8 cellular contexts compared by ENCODE assay signal in genomic region chr10:48551796-48552591, GRCh38. TPM values are rescaled to one million over a fixed set of nuclear protein-coding genes. Genes with fewer than 3 reads are reported as not detected.
DNase-seq lines count a peak whose midpoint lies in the region; ATAC-seq and TF ChIP-seq lines count a peak whose summit lies in the region.

No MANE protein-coding gene starts in this region.

- H3K4me1 Mint-ChIP-seq in activated T-helper 2 cell treated with anti-CD3 and anti-CD28 coated beads, Interferon-gamma antibody, Interleukin-2, Interleukin-4, amounts not matched to agents 10 μg/mL and 5 μg/mL and 100 μg/mL, durations not matched to agents 14 hours and 24 hours and 36 hours (ENCODE audit: low read depth): no peaks in the 10 kb centered on the region

- no peak overlapping the region for H3K4me3 Mint-ChIP-seq in activated T-helper 2 cell treated with anti-CD3 and anti-CD28 coated beads, Interferon-gamma antibody, Interleukin-2, Interleukin-4, amounts not matched to agents 10 μg/mL and 5 μg/mL and 100 μg/mL, durations not matched to agents 14 hours and 24 hours and 36 hours (ENCODE audit: low read depth)

- CTCF ChIA-PET in OCI-LY7 (lab: Charles Lee; ENCODE audit: unreplicated experiment): interaction anchor here (0.6 to 8.2 kb wide), 5 partner anchors 55 to 105 kb away, joined by 3 to 146 read pairs (median 4); no protein-coding TSS in a partner anchor

- no peaks in the 10 kb centered on the region for H3K27me3 Mint-ChIP-seq in activated T-helper 2 cell treated with anti-CD3 and anti-CD28 coated beads, Interferon-gamma antibody, Interleukin-2, Interleukin-4, amounts not matched to agents 10 μg/mL and 5 μg/mL and 100 μg/mL, durations not matched to agents 14 hours and 24 hours and 36 hours (ENCODE audit: low read depth)

- H3K79me2 ChIP-seq in DOHH2 (ENCODE audit: control insufficient read depth, low read length) (no peaks in the 10 kb centered on the region), OCI-LY7 (ENCODE audit: insufficient read depth, low read depth, low read length) (no peaks in the 10 kb centered on the region)

- intact Hi-C loops in OCI-LY7 (cut with micrococcal nuclease; ENCODE audit: unreplicated experiment): loop anchor here (1.0 to 10.0 kb wide), 4 partner anchors 56 to 403 kb away; no protein-coding TSS in a partner anchor
- intact Hi-C loops in colonic mucosa (cut with DNase I): loop anchor here (1.0 kb wide), 1 partner anchor 105 kb away; no protein-coding TSS in a partner anchor
- intact Hi-C loops in left lung (cut with DNase I): loop anchor here in 1 of 2 donors (5.0 kb wide), 1 partner anchor 105 kb away; no protein-coding TSS in a partner anchor
- intact Hi-C loops in activated T-helper 2 cell treated with anti-CD3 and anti-CD28 coated beads, Interferon-gamma antibody, Interleukin-2, Interleukin-4, amounts not matched to agents 10 μg/mL and 5 μg/mL and 100 μg/mL, durations not matched to agents 14 hours and 24 hours and 36 hours (cut with micrococcal nuclease): loop anchor here (1.0 kb wide), 1 partner anchor 104 kb away; no protein-coding TSS in a partner anchor

- H3K9ac ChIP-seq in colonic mucosa (ENCODE audit: low read depth in 2 of 2, low read length in 2 of 2): no peak overlapping the region

- no TSS peak for BruUV-seq in OCI-LY7 (replicated peaks; lab: Mats Ljungman, UMichigan)

- H3K9me3 ChIP-seq in DOHH2 (ENCODE audit: control insufficient read depth, insufficient read depth, low read length) (no peaks in the 10 kb centered on the region), OCI-LY7 (ENCODE audit: low read length) (no peaks in the 10 kb centered on the region), colonic mucosa (no peaks in the 10 kb centered on the region), left lung (no peaks in the 10 kb centered on the region), tibial nerve (no peaks in the 10 kb centered on the region)

- WGBS in tibial nerve, 2 donors: 51 to 53% methylated on average over 7 of the region's 7 CpGs

- H3K4me3 ChIP-seq in DOHH2 (ENCODE audit: low read length): no peak overlapping the region
- H3K4me3 ChIP-seq in OCI-LY7 (ENCODE audit: low read depth, low read length, poor library complexity, severe bottlenecking): no peak overlapping the region
- H3K4me3 ChIP-seq in colonic mucosa: no peak overlapping the region
- no peak overlapping the region for H3K4me3 ChIP-seq in left lung
- no peak overlapping the region for H3K4me3 ChIP-seq in tibial nerve

- peak; percentile 53 for DNase-seq in HT-29 (ENCODE audit: low spot score)
- DNase-seq in OCI-LY7 (ENCODE audit: low spot score): peak; percentile 79
- DNase-seq in colonic mucosa: no peak
- no peak for DNase-seq in left lung
- DNase-seq in tibial nerve (ENCODE audit: low spot score in 2 of 2): peak in 1 of 2 donors; percentile 34
- DNase-seq in activated T-helper 2 cell treated with anti-CD3 and anti-CD28 coated beads, Interferon-gamma antibody, Interleukin-2, Interleukin-4, amounts not matched to agents 10 μg/mL and 5 μg/mL and 100 μg/mL, durations not matched to agents 14 hours and 24 hours and 36 hours (ENCODE audit: low spot score): no peak

- no peak overlapping the region for H3K27ac ChIP-seq in DOHH2 (ENCODE audit: low read depth, low read length)
- no peak overlapping the region for H3K27ac ChIP-seq in OCI-LY7 (ENCODE audit: low read depth, low read length, poor library complexity, severe bottlenecking)
- H3K27ac ChIP-seq in colonic mucosa: no peak overlapping the region
- no peak overlapping the region for H3K27ac ChIP-seq in left lung
- no peak overlapping the region for H3K27ac ChIP-seq in tibial nerve

- H3K36me3 Mint-ChIP-seq in activated T-helper 2 cell treated with anti-CD3 and anti-CD28 coated beads, Interferon-gamma antibody, Interleukin-2, Interleukin-4, amounts not matched to agents 10 μg/mL and 5 μg/mL and 100 μg/mL, durations not matched to agents 14 hours and 24 hours and 36 hours (ENCODE audit: low read depth): no peaks in the 10 kb centered on the region

- no peaks in the 10 kb centered on the region for H3K9me3 Mint-ChIP-seq in activated T-helper 2 cell treated with anti-CD3 and anti-CD28 coated beads, Interferon-gamma antibody, Interleukin-2, Interleukin-4, amounts not matched to agents 10 μg/mL and 5 μg/mL and 100 μg/mL, durations not matched to agents 14 hours and 24 hours and 36 hours

- H4K20me1 ChIP-seq in DOHH2 (ENCODE audit: control insufficient read depth, insufficient read depth, low read depth, low read length): no peaks in the 10 kb centered on the region
- H4K20me1 ChIP-seq in OCI-LY7 (ENCODE audit: insufficient read depth, low read length): no peaks in the 10 kb centered on the region

- POLR2A ChIA-PET in OCI-LY7 (lab: Charles Lee): interaction anchor here (0.9 to 2.1 kb wide), 5 partner anchors 22 to 210 kb away, joined by 3 to 12 read pairs (median 4); no protein-coding TSS in a partner anchor

- no peak for TF ChIP-seq POLR2A in tibial nerve (IDR thresholded peaks at IDR 0.05)

- H3K36me3 ChIP-seq in DOHH2 (ENCODE audit: control insufficient read depth, low read length): no peaks in the 10 kb centered on the region
- H3K36me3 ChIP-seq in OCI-LY7 (ENCODE audit: insufficient read depth, low read length): no peaks in the 10 kb centered on the region
- H3K36me3 ChIP-seq in colonic mucosa: no peaks in the 10 kb centered on the region
- no peaks in the 10 kb centered on the region for H3K36me3 ChIP-seq in left lung
- no peaks in the 10 kb centered on the region for H3K36me3 ChIP-seq in tibial nerve

- no peak overlapping the region for H3K27ac Mint-ChIP-seq in activated T-helper 2 cell treated with anti-CD3 and anti-CD28 coated beads, Interferon-gamma antibody, Interleukin-2, Interleukin-4, amounts not matched to agents 10 μg/mL and 5 μg/mL and 100 μg/mL, durations not matched to agents 14 hours and 24 hours and 36 hours

- H3F3A ChIP-seq in DOHH2 (ENCODE audit: control insufficient read depth, insufficient read depth): no peaks in the 10 kb centered on the region

- peak overlapping the region; percentile 68; the same call in 1 of the 2 replicates for H2AFZ ChIP-seq in OCI-LY7 (ENCODE audit: low read length)

- TF ChIP-seq CTCF in DOHH2 (IDR thresholded peaks at IDR 0.05; ENCODE audit: low read depth, low read length, poor library complexity, severe bottlenecking) (peak; percentile 86), OCI-LY7 (conservative IDR thresholded peaks at IDR 0.05; ENCODE audit: low read length) (peak; percentile 99), colonic mucosa (IDR thresholded peaks at IDR 0.05) (peak; percentile 67), left lung (IDR thresholded peaks at IDR 0.05) (peak; percentile 45 to 83), tibial nerve (IDR thresholded peaks at IDR 0.05) (peak; percentile 40 to 67 (median 48))

- no peaks in the 10 kb centered on the region for H3K9me2 ChIP-seq in DOHH2 (replicated peaks; ENCODE audit: control insufficient read depth, low read length)
- H3K9me2 ChIP-seq in OCI-LY7 (ENCODE audit: insufficient read depth, low read length): no peaks in the 10 kb centered on the region

- peak; percentile 84 for ATAC-seq in left lung
- no peak for ATAC-seq in GM21737 (IDR thresholded peaks at IDR 0.05; ENCODE audit: unreplicated experiment)

- H3K4me1 ChIP-seq in DOHH2 (ENCODE audit: control insufficient read depth, low read length) (no peaks in the 10 kb centered on the region), OCI-LY7 (ENCODE audit: insufficient read depth, low read length, poor library complexity, severe bottlenecking) (peaks cover 18% of the 10 kb centered on the region), colonic mucosa (no peaks in the 10 kb centered on the region), left lung (peaks cover 0 to 3% of the 10 kb centered on the region in 2 donors), tibial nerve (peaks cover 0 to 8% (median 0%) of the 10 kb centered on the region in 4 donors)

- H3K27me3 ChIP-seq in DOHH2 (ENCODE audit: control insufficient read depth, low read length) (no peaks in the 10 kb centered on the region; the same call in 1 of the 2 replicates), colonic mucosa (no peaks in the 10 kb centered on the region), left lung (no peaks in the 10 kb centered on the region), tibial nerve (no peaks in the 10 kb centered on the region)

- H3K4me2 ChIP-seq in DOHH2 (ENCODE audit: low read length) (no peak overlapping the region), OCI-LY7 (ENCODE audit: low read length) (no peak overlapping the region)

- no peak for TF ChIP-seq EP300 in tibial nerve (IDR thresholded peaks at IDR 0.05)

RNA-seq across cellular contexts. Expression of gene ARHGAP22, which starts 52.9 kb away (rescaled TPM):
- 0.10 and 0.39 TPM in 2 replicates for total RNA-seq in HT-29 (2014; rRNA removed; shearing (Covaris generic))
- 0.08 and 0.19 TPM in 2 replicates for total RNA-seq in OCI-LY7 (2014; rRNA removed; shearing (Covaris generic))
- 0.41 and 0.46 TPM in 2 replicates for total RNA-seq in OCI-LY7 (2022)
- 1 to 10 TPM in 1 of 2 donors, under 1 TPM in 1; 0.86 to 1.6 TPM for total RNA-seq in colonic mucosa
- total RNA-seq in left lung: 10 to 100 TPM in 1 of 2 donors, 1 to 10 TPM in 1; 5.2 to 10.4 TPM
- total RNA-seq in tibial nerve: 10 to 100 TPM in 3 of 4 donors, 1 to 10 TPM in 1; 7.7 to 16.5 (median 14.3) TPM
- 0.18 and 0.43 TPM in 2 replicates for total RNA-seq in activated T-helper 2 cell treated with anti-CD3 and anti-CD28 coated beads, Interferon-gamma antibody, Interleukin-2, Interleukin-4, amounts not matched to agents 10 μg/mL and 5 μg/mL and 100 μg/mL, durations not matched to agents 14 hours and 24 hours and 36 hours

Comparison
In these comparisons a context has a peak if more than half of its experiments do, and no peak if none do; other contexts are left out.
1. CTCF ChIP-seq: peak in every context shown above with its lines; median percentile 99 in OCI-LY7; 86 in DOHH2; 67 in colonic mucosa; 64 in left lung; 48 in tibial nerve.
2. DNase-seq: peak in HT-29 (single experiment) and OCI-LY7 (single experiment); none in colonic mucosa (single experiment), left lung (0 of 2) and activated T-helper 2 cell treated with anti-CD3 and anti-CD28 coated beads, Interferon-gamma antibody, Interleukin-2, Interleukin-4, amounts not matched to agents 10 μg/mL and 5 μg/mL and 100 μg/mL, durations not matched to agents 14 hours and 24 hours and 36 hours (single experiment).